In the genomic region with DNA sequence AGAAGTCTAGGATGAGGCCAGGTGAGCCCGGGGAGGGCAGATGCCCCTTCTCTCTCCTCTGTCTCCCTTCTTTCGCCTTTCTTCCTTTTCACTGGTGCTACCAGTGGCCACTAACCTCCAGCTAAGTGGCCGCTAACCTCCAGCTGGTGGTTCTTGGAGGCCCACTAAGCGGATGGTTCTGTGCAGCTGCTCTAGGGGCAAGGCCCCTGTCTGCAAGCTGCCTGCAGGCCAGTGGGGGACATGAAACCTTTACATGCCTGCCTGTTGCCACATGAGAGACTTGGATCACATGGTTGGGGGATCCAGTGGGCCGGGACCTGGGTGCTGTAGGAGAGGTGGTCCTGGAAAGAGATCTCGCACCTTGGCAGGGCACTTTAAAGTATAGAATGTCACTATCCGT, we compare ENCODE assay signal across 19 cellular contexts.
"Had no signal": no experiment of that assay in that cellular context is flagged by ENCODE, and none has a peak within 500 bp of the region (broad histone marks: within the 10 kb centered on the region; RNA-seq: fewer than 3 reads in every experiment).

No MANE protein-coding gene starts in this region.

- H3K4me3 Mint-ChIP-seq: brain; natural killer cell treated with Interleukin-12 subunit alpha and Interleukin-12 subunit beta and Interleukin-15 and Interleukin-18, amount 100 ng/mL, for 72 hours; type B pancreatic cell had no signal

- H3K27me3 Mint-ChIP-seq: brain; natural killer cell treated with Interleukin-12 subunit alpha and Interleukin-12 subunit beta and Interleukin-15 and Interleukin-18, amount 100 ng/mL, for 72 hours; type B pancreatic cell had no signal

- H3K36me3 Mint-ChIP-seq: brain; natural killer cell treated with Interleukin-12 subunit alpha and Interleukin-12 subunit beta and Interleukin-15 and Interleukin-18, amount 100 ng/mL, for 72 hours had no signal

- H3K9me3 Mint-ChIP-seq: brain; natural killer cell treated with Interleukin-12 subunit alpha and Interleukin-12 subunit beta and Interleukin-15 and Interleukin-18, amount 100 ng/mL, for 72 hours; type B pancreatic cell had no signal

- ATAC-seq: left cardiac atrium; natural killer cell treated with Interleukin-12 subunit alpha and Interleukin-12 subunit beta and Interleukin-15 and Interleukin-18, amount 100 ng/mL, for 72 hours; sciatic nerve; stimulated activated naive CD8-positive, alpha-beta T cell treated with anti-CD3 and anti-CD28 coated beads, Interleukin-15, Interleukin-2, amounts not matched to agents 100 U/mL and 50 U/mL, for 24 hours had no signal

- H3K27ac Mint-ChIP-seq: type B pancreatic cell had no signal

- H3K27ac ChIP-seq: esophagus squamous epithelium, suprapubic skin had no signal

- H3K4me3 ChIP-seq: esophagus squamous epithelium, lung, suprapubic skin had no signal

- H3K27me3 ChIP-seq: esophagus squamous epithelium, suprapubic skin had no signal

- DNase-seq: activated CD4-positive, alpha-beta T cell treated with anti-CD3 and anti-CD28 coated beads for 1 hour; activated CD8-positive, alpha-beta memory T cell treated with anti-CD3 and anti-CD28 coated beads for 24 hours; activated gamma-delta T cell treated with Interleukin-2 at 50 U/mL for 16 hours; amniotic stem cell; cerebellar nuclear complex; esophagus squamous epithelium; foreskin fibroblast; glutamatergic neuron; left cardiac atrium; SIG-M5; stimulated activated CD4-positive, alpha-beta T cell treated with anti-CD3 and anti-CD28 coated beads, Interleukin-12 subunit alpha, Interleukin-12 subunit beta, amount 100 ng/mL, for 4 hours; stimulated activated naive CD8-positive, alpha-beta T cell treated with anti-CD3 and anti-CD28 coated beads, Interleukin-15, Interleukin-2, amounts not matched to agents 100 U/mL and 50 U/mL, for 24 hours; T-helper 9 cell had no signal

- H3K9me3 ChIP-seq: esophagus squamous epithelium, suprapubic skin had no signal
